ENCODE assay signal across 7 cellular contexts in genomic region chr12:42516573-42516972, GRCh38.
"Had no signal": no experiment of that assay in that cellular context is flagged by ENCODE, and none has a peak within 500 bp of the region (broad histone marks: within the 10 kb centered on the region; RNA-seq: fewer than 3 reads in every experiment).

No MANE protein-coding gene starts in this region.

- FAIRE-seq: G401.6, GM12891, GM12892, GM18507, GM19239 had no signal

- DNase-seq: GDM1, GF-D8 had no signal
